Comparison of ENCODE assay signal across 2 cellular contexts in genomic region chr4:186606593-186606992, GRCh38.
TF ChIP-seq lines count a peak whose summit lies in the region.

No MANE protein-coding gene starts in this region.

TF ChIP-seq in HepG2, 621 proteins besides CTCF, POLR2A, EP300 and RAD21:
- TF ChIP-seq RBM22 (optimal IDR thresholded peaks at IDR 0.05; ENCODE audit: low read length), result peak; percentile 63
- TF ChIP-seq ZNF292 (CRISPR knock-in tag; IDR thresholded peaks at IDR 0.05; ENCODE audit: borderline replicate concordance, low read depth), result no peak
TF ChIP-seq in HepG2: peak in this region for 1.

TF ChIP-seq in K562, 482 proteins besides CTCF, POLR2A, EP300 and RAD21:
- TF ChIP-seq, protein P1, sequence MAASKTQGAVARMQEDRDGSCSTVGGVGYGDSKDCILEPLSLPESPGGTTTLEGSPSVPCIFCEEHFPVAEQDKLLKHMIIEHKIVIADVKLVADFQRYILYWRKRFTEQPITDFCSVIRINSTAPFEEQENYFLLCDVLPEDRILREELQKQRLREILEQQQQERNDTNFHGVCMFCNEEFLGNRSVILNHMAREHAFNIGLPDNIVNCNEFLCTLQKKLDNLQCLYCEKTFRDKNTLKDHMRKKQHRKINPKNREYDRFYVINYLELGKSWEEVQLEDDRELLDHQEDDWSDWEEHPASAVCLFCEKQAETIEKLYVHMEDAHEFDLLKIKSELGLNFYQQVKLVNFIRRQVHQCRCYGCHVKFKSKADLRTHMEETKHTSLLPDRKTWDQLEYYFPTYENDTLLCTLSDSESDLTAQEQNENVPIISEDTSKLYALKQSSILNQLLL (CRISPR knock-in tag; IDR thresholded peaks at IDR 0.05; ENCODE audit: borderline replicate concordance), result no peak
- TF ChIP-seq C11orf30 (IDR thresholded peaks at IDR 0.05; ENCODE audit: low read depth), result 0 out of 2 replicates have a peak, but pooled peaks have one; percentile 9
